16 cellular contexts compared by ENCODE assay signal in genomic region chr9:101114317-101114716, GRCh38.
A peak's percentile ranks its signal among the peaks of the same experiment; 100 is the strongest.
DNase-seq lines count a peak whose midpoint lies in the region; FAIRE-seq and TF ChIP-seq lines count a peak whose summit lies in the region.
"Had no signal": no experiment of that assay in that cellular context is flagged by ENCODE, and none has a peak within 500 bp of the region (broad histone marks: within the 10 kb centered on the region; RNA-seq: fewer than 3 reads in every experiment).

No MANE protein-coding gene starts in this region.

- no peaks in the 10 kb centered on the region for H3K9me1 ChIP-seq in endothelial cell of umbilical vein (replicated peaks; ENCODE audit: control insufficient read depth, extremely low read depth, insufficient read depth, low read length)

- no peaks in the 10 kb centered on the region for H3K36me3 ChIP-seq in endothelial cell of umbilical vein (ENCODE audit: control insufficient read depth in 2 of 2, extremely low read depth in 1 of 2, insufficient read depth in 2 of 2, low read length in 2 of 2)
- no peaks in the 10 kb centered on the region for H3K36me3 ChIP-seq in esophagus muscularis mucosa
- H3K36me3 ChIP-seq in small intestine (ENCODE audit: control insufficient read depth in 2 of 2, insufficient read depth in 2 of 2, low read length in 2 of 2), result no peaks in the 10 kb centered on the region

- H3K27me3 ChIP-seq in endothelial cell of umbilical vein (ENCODE audit: control insufficient read depth in 2 of 2, insufficient read depth in 2 of 2, low read length in 2 of 2) (no peaks in the 10 kb centered on the region), esophagus muscularis mucosa (no peaks in the 10 kb centered on the region), small intestine (ENCODE audit: control insufficient read depth in 2 of 2, insufficient read depth in 2 of 2, low read length in 2 of 2) (no peaks in the 10 kb centered on the region)

- no peaks in the 10 kb centered on the region for H3K4me1 Mint-ChIP-seq in CD14-positive monocyte
- H3K4me1 Mint-ChIP-seq: B cell; CD4-positive, alpha-beta memory T cell had no signal

- no peak overlapping the region for H3K9ac ChIP-seq in endothelial cell of umbilical vein (replicated peaks; ENCODE audit: extremely low read depth, insufficient read depth, low read length)

- peaks cover 0 to 4% (median 4%) of the 10 kb centered on the region in 3 donors for H3K27me3 Mint-ChIP-seq in CD14-positive monocyte (ENCODE audit: low read depth in 3 of 3)
- H3K27me3 Mint-ChIP-seq: CD4-positive, alpha-beta memory T cell had no signal

- H4K20me1 ChIP-seq in endothelial cell of umbilical vein (replicated peaks; ENCODE audit: control insufficient read depth, extremely low read depth, insufficient read depth, low read length), result no peaks in the 10 kb centered on the region

- H3K27ac ChIP-seq in endothelial cell of umbilical vein (ENCODE audit: insufficient read depth, low read depth, low read length) (no peak overlapping the region), esophagus muscularis mucosa (replicated peaks in 1 of 4) (no peak overlapping the region), small intestine (ENCODE audit: low read depth in 1 of 2, low read length in 1 of 2) (no peak overlapping the region)

- H3K9me3 ChIP-seq in endothelial cell of umbilical vein (replicated peaks; ENCODE audit: control insufficient read depth, insufficient read depth, low read length) (no peaks in the 10 kb centered on the region), esophagus muscularis mucosa (no peaks in the 10 kb centered on the region), small intestine (ENCODE audit: control insufficient read depth, low read depth) (no peaks in the 10 kb centered on the region)

- no TSS peak for BruUV-seq in endothelial cell of umbilical vein (replicated peaks; lab: Mats Ljungman, UMichigan)

- TF ChIP-seq POLR2A in endothelial cell of umbilical vein (IDR thresholded peaks at IDR 0.05; ENCODE audit: low read depth, low read length) (no peak), esophagus muscularis mucosa (IDR thresholded peaks at IDR 0.05; ENCODE audit: low read depth) (no peak)

- intact Hi-C loops in endothelial cell of umbilical vein (cut with micrococcal nuclease), result no loop called here
- intact Hi-C loops in esophagus muscularis mucosa (cut with DNase I), result no loop called here
- intact Hi-C loops in CD14-positive monocyte (cut with micrococcal nuclease), result no loop called here

- peak overlapping the region; percentile 64 for H2AFZ ChIP-seq in endothelial cell of umbilical vein (ENCODE audit: low read depth, low read length)

- H3K4me1 ChIP-seq in endothelial cell of umbilical vein (ENCODE audit: control insufficient read depth, extremely low read depth, insufficient read depth, low read length), result peaks cover 32% of the 10 kb centered on the region
- no peaks in the 10 kb centered on the region for H3K4me1 ChIP-seq in esophagus muscularis mucosa
- no peaks in the 10 kb centered on the region for H3K4me1 ChIP-seq in small intestine (ENCODE audit: control insufficient read depth in 2 of 2, insufficient read depth in 1 of 2, low read depth in 1 of 2, low read length in 1 of 2)

- 80% methylated on average over 2 of the region's 2 CpGs for WGBS in esophagus muscularis mucosa
- 45 to 67% (median 48%) methylated on average over 2 of the region's 2 CpGs for WGBS in small intestine, 3 donors

- no peak for FAIRE-seq in endothelial cell of umbilical vein (lab: Jason Lieb, UNC)
- FAIRE-seq in small intestine (lab: Jason Lieb, UNC), result no peak
- FAIRE-seq: A204.1, GM12878 had no signal

- DNase-seq in NCI-H69 (lab: John Stamatoyannopoulos, UW), result peak; percentile 52
- no peak for DNase-seq in endothelial cell of umbilical vein (ENCODE audit: low read depth, low spot score)
- peak; percentile 60 for DNase-seq in islet precursor cell
- no peak for DNase-seq in esophagus muscularis mucosa (ENCODE audit: extremely low spot score)
- no peak for DNase-seq in CD14-positive monocyte (ENCODE audit: low spot score)
- DNase-seq in small intestine, result no peak
- no peak for DNase-seq in activated effector memory CD4-positive, alpha-beta T cell treated with anti-CD3 and anti-CD28 coated beads, Interleukin-2, amount 50 U/mL, for 16 hours
- DNase-seq: C1 segment of cervical spinal cord; CD4-positive, alpha-beta memory T cell; DMS79; GOT3; HCEC 1CT; HFFc6 had no signal

- no peak overlapping the region for H3K27ac Mint-ChIP-seq in CD14-positive monocyte
- H3K27ac Mint-ChIP-seq: B cell; CD4-positive, alpha-beta memory T cell; HFFc6 had no signal

- POLR2A ChIA-PET in endothelial cell of umbilical vein (lab: Charles Lee), result no interaction called here

- no peaks in the 10 kb centered on the region for H3K36me3 Mint-ChIP-seq in CD14-positive monocyte
- H3K36me3 Mint-ChIP-seq: CD4-positive, alpha-beta memory T cell had no signal

- no peak overlapping the region for H3K4me3 Mint-ChIP-seq in CD14-positive monocyte
- H3K4me3 Mint-ChIP-seq: B cell; CD4-positive, alpha-beta memory T cell; HFFc6 had no signal

- dilution Hi-C loops in endothelial cell of umbilical vein (cut with MboI; ENCODE audit: extremely low pct_ligation_motif_present, low sequenced_read_pairs), result no loop called here

- TF ChIP-seq CTCF in endothelial cell of umbilical vein (IDR thresholded peaks at IDR 0.05; ENCODE audit: extremely low read depth in 1 of 2, insufficient read depth in 1 of 2, low read depth in 1 of 2, low read length in 2 of 2) (no peak), esophagus muscularis mucosa (IDR thresholded peaks at IDR 0.05) (no peak), CD14-positive monocyte (IDR thresholded peaks at IDR 0.05) (no peak)

- H3K4me2 ChIP-seq in endothelial cell of umbilical vein (ENCODE audit: insufficient read depth, low read length), result no peak overlapping the region

- H3K4me3 ChIP-seq in endothelial cell of umbilical vein (replicated peaks in 1 of 3; ENCODE audit: insufficient read depth in 1 of 3, low read depth in 1 of 3, low read length in 3 of 3) (no peak overlapping the region), esophagus muscularis mucosa (no peak overlapping the region), small intestine (ENCODE audit: low read depth in 1 of 2, low read length in 2 of 2) (no peak overlapping the region)
- H3K4me3 ChIP-seq: GM12878 had no signal

- no peaks in the 10 kb centered on the region for H3K79me2 ChIP-seq in endothelial cell of umbilical vein (ENCODE audit: control insufficient read depth, insufficient read depth, low read length)

- no peak for TF ChIP-seq EP300 in esophagus muscularis mucosa (IDR thresholded peaks at IDR 0.05)

- peaks cover 0 to 2% (median 0%) of the 10 kb centered on the region in 7 donors for H3K9me3 Mint-ChIP-seq in CD14-positive monocyte

- CTCF ChIA-PET in endothelial cell of umbilical vein (lab: Charles Lee), result interaction anchor here (6.9 kb wide), 1 partner anchor 19 kb away, joined by 101 read pairs; no protein-coding TSS in a partner anchor

TF ChIP-seq in endothelial cell of umbilical vein, 7 proteins besides CTCF, POLR2A, EP300 and RAD21:
- no peak for TF ChIP-seq MAX (IDR thresholded peaks at IDR 0.05; ENCODE audit: insufficient read depth, insufficient read length)
- TF ChIP-seq GATA2 (IDR thresholded peaks at IDR 0.05; ENCODE audit: insufficient read depth, insufficient read length, low read depth, low read length), result peak; percentile 67
- TF ChIP-seq EZH2 (IDR thresholded peaks at IDR 0.05; ENCODE audit: borderline replicate concordance, low read depth, low read length, severe bottlenecking), result no peak

Comparison
In these comparisons a context has a peak if more than half of its experiments do, and no peak if none do; other contexts are left out.
1. DNase-seq: peak in NCI-H69 (single experiment) and islet precursor cell (single experiment); none in endothelial cell of umbilical vein (single experiment), esophagus muscularis mucosa (single experiment), CD14-positive monocyte (single experiment), small intestine (single experiment) and activated effector memory CD4-positive, alpha-beta T cell treated with anti-CD3 and anti-CD28 coated beads, Interleukin-2, amount 50 U/mL, for 16 hours (single experiment).